In genomic region chr7:2540133-2540532, GRCh38 we compare ENCODE assay signal across 18 cellular contexts. TPM values are rescaled to one million over a fixed set of nuclear protein-coding genes. Genes with fewer than 3 reads are reported as not detected.
DNase-seq lines count a peak whose midpoint lies in the region; ATAC-seq, FAIRE-seq and TF ChIP-seq lines count a peak whose summit lies in the region.
"Had no signal": no experiment of that assay in that cellular context is flagged by ENCODE, and none has a peak within 500 bp of the region (broad histone marks: within the 10 kb centered on the region; RNA-seq: fewer than 3 reads in every experiment).

No MANE protein-coding gene starts in this region.

- in situ Hi-C loops in K562 (cut with MboI): no loop called here
- in situ Hi-C loops in transverse colon (cut with MboI; ENCODE audit: low pct_ligation_motif_present in 1 of 4, low pct_unique_long_range_greater_than_20kb in 1 of 4, low sequenced_read_pairs in 3 of 4): no loop called here

- no peaks in the 10 kb centered on the region for H4K20me1 ChIP-seq in K562 (replicated peaks; ENCODE audit: control insufficient read depth, insufficient read depth, low read length)

- H3K9me3 ChIP-seq in right atrium auricular region (no peaks in the 10 kb centered on the region), K562 (replicated peaks; ENCODE audit: control insufficient read depth, insufficient read depth, low read depth, low read length) (no peaks in the 10 kb centered on the region), kidney (ENCODE audit: control insufficient read depth in 1 of 2, low read length in 2 of 2) (no peaks in the 10 kb centered on the region), transverse colon (no peaks in the 10 kb centered on the region)

- no peak overlapping the region for H3K4me2 ChIP-seq in K562 (ENCODE audit: insufficient read depth, low read length)

- FAIRE-seq in K562 (lab: Jason Lieb, UNC): no peak
- no peak for FAIRE-seq in kidney (lab: Jason Lieb, UNC)
- FAIRE-seq: GM12878, GM18507, H54 had no signal

- H3K4me3 ChIP-seq in right atrium auricular region: no peak overlapping the region
- no peak overlapping the region for H3K4me3 ChIP-seq in K562
- no peak overlapping the region for H3K4me3 ChIP-seq in kidney (ENCODE audit: low read length in 2 of 2)
- no peak overlapping the region for H3K4me3 ChIP-seq in transverse colon
- H3K4me3 ChIP-seq: GM12878, GM23248 had no signal

- no TSS peak for BruUV-seq in K562 (replicated peaks; lab: Mats Ljungman, UMichigan)

- TF ChIP-seq POLR2A in K562 (conservative IDR thresholded peaks at IDR 0.05) (no peak), transverse colon (IDR thresholded peaks at IDR 0.05) (no peak)

- H3K27ac ChIP-seq in right atrium auricular region: no peak overlapping the region
- no peak overlapping the region for H3K27ac ChIP-seq in K562 (ENCODE audit: extremely low read depth, low read depth, low read length)
- no peak overlapping the region for H3K27ac ChIP-seq in kidney (ENCODE audit: low read depth in 2 of 2, low read length in 2 of 2)
- H3K27ac ChIP-seq in transverse colon: no peak overlapping the region
- H3K27ac ChIP-seq: GM23248 had no signal

- H3K79me2 ChIP-seq in K562 (ENCODE audit: control insufficient read depth, insufficient read depth, low read length): no peaks in the 10 kb centered on the region

- CTCF ChIA-PET in K562 (lab: Yijun Ruan, JAX; ENCODE audit: low intra/inter-chr PET ratio): no interaction called here

- TF ChIP-seq CTCF in right atrium auricular region (IDR thresholded peaks at IDR 0.05): no peak
- no peak for TF ChIP-seq CTCF in K562 (IDR thresholded peaks at IDR 0.05 in 2 of 3, conservative IDR thresholded peaks at IDR 0.05 in 1 of 3; ENCODE audit: insufficient read depth in 2 of 3, low read depth in 1 of 3, low read length in 3 of 3)
- TF ChIP-seq CTCF in kidney (IDR thresholded peaks at IDR 0.05; ENCODE audit: borderline replicate concordance, extremely low read depth, insufficient read depth): no peak
- no peak for TF ChIP-seq CTCF in transverse colon (IDR thresholded peaks at IDR 0.05)

- peak; percentile 17 for DNase-seq in left ventricle myocardium superior
- no peak for DNase-seq in right atrium auricular region (ENCODE audit: low spot score)
- no peak for DNase-seq in K562 (ENCODE audit: extremely low read depth in 1 of 4, low spot score in 3 of 4)
- peak; percentile 32 for DNase-seq in kidney
- DNase-seq in transverse colon: peak; percentile 2
- DNase-seq in ecto neural progenitor cell (ENCODE audit: low spot score): no peak
- DNase-seq in NK-92 (lab: John Stamatoyannopoulos, UW; ENCODE audit: unreplicated experiment): no peak
- DNase-seq: ACHN; C1 segment of cervical spinal cord; Calu3; CD4-positive, alpha-beta T cell; DMS79; GM23248 had no signal

- no peak for TF ChIP-seq RAD21 in K562 (CRISPR knock-in tag; conservative IDR thresholded peaks at IDR 0.05 in 1 of 2, IDR thresholded peaks at IDR 0.05 in 1 of 2)

- H3K9ac ChIP-seq in K562 (ENCODE audit: insufficient read depth in 1 of 2, low read depth in 2 of 2, low read length in 2 of 2) (no peak overlapping the region), kidney (ENCODE audit: low read length in 2 of 2) (no peak overlapping the region)
- H3K9ac ChIP-seq: GM23248 had no signal

- WGBS in K562 (ENCODE audit: insufficient coverage, low coverage, missing lambda C conversion rate): 94% methylated on average over 7 of the region's 7 CpGs
- WGBS in transverse colon (ENCODE audit: low coverage in 1 of 2), 2 donors: 92 to 100% methylated on average over 1 to 7 of the region's 7 CpGs

- no peak for ATAC-seq in left ventricle myocardium superior
- no peak for ATAC-seq in K562
- ATAC-seq in GM18870 (IDR thresholded peaks at IDR 0.05; ENCODE audit: unreplicated experiment): no peak
- ATAC-seq: GM12878, HCT116 had no signal

- POLR2A ChIA-PET in K562 (lab: Yijun Ruan, JAX): interaction anchor here (0.9 to 1.2 kb wide), 2 partner anchors 14 to 16 kb away, joined by 3 to 4 read pairs; partner anchors contain the start of gene BRAT1

- intact Hi-C loops in left ventricle myocardium superior (cut with micrococcal nuclease) (no loop called here), K562 (cut with micrococcal nuclease) (no loop called here), kidney (cut with DNase I) (no loop called here), transverse colon (cut with DNase I; ENCODE audit: low total_unique reads) (no loop called here)

- TF ChIP-seq EP300 in K562 (IDR thresholded peaks at IDR 0.05; ENCODE audit: low read length): no peak
- TF ChIP-seq EP300 in transverse colon (IDR thresholded peaks at IDR 0.05; ENCODE audit: low read depth): no peak

- no peaks in the 10 kb centered on the region for H3K9me1 ChIP-seq in K562 (ENCODE audit: control insufficient read depth, insufficient read depth, low read length)

- H3K36me3 ChIP-seq in right atrium auricular region (peaks cover 70% of the 10 kb centered on the region), K562 (ENCODE audit: control insufficient read depth, insufficient read depth, low read length) (peaks cover 74% of the 10 kb centered on the region; the same call in 1 of the 3 replicates), kidney (ENCODE audit: control insufficient read depth in 1 of 2, insufficient read depth in 2 of 2, low read length in 2 of 2) (peaks cover 3 to 6% of the 10 kb centered on the region in 2 donors), transverse colon (peaks cover 0 to 24% (median 9%) of the 10 kb centered on the region in 4 donors)

- H3K27me3 ChIP-seq in right atrium auricular region (no peaks in the 10 kb centered on the region), K562 (ENCODE audit: control insufficient read depth in 2 of 2, insufficient read depth in 2 of 2, low read length in 2 of 2) (no peaks in the 10 kb centered on the region), transverse colon (no peaks in the 10 kb centered on the region)

- H2AFZ ChIP-seq in K562 (ENCODE audit: low read depth, low read length): no peak overlapping the region
- H2AFZ ChIP-seq: GM23248 had no signal

- no peaks in the 10 kb centered on the region for H3K4me1 ChIP-seq in right atrium auricular region
- H3K4me1 ChIP-seq in K562 (replicated peaks in 1 of 2; ENCODE audit: control insufficient read depth in 2 of 2, insufficient read depth in 2 of 2, low read length in 2 of 2): peaks cover 0 to 19% of the 10 kb centered on the region in 2 experiments; a peak in 1 of 5 replicates
- H3K4me1 ChIP-seq in kidney (ENCODE audit: control insufficient read depth in 1 of 2, insufficient read depth in 1 of 2, low read depth in 1 of 2, low read length in 2 of 2): no peaks in the 10 kb centered on the region
- peaks cover 0 to 3% (median 0%) of the 10 kb centered on the region in 4 donors for H3K4me1 ChIP-seq in transverse colon

RNA-seq across cellular contexts. Expression of gene BRAT1, which starts 15.2 kb away (rescaled TPM):
- 16.5 TPM for total RNA-seq in left ventricle myocardium superior
- 10 to 100 TPM; 20.9 to 24.6 TPM for total RNA-seq in right atrium auricular region
- 18.7 and 76.7 TPM in 2 replicates for total RNA-seq in K562 (2011; cell fraction: chromatin; rRNA removed; ENCODE audit: low replicate concordance)
- total RNA-seq in K562 (2011; cell fraction: nucleolus; rRNA removed): 75.9 and 80.0 TPM in 2 replicates
- 35.8 and 37.1 TPM in 2 replicates for total RNA-seq in K562 (2011; cell fraction: nucleoplasm; rRNA removed)
- 48.2 and 53.8 TPM in 2 replicates for total RNA-seq in K562 (2014; rRNA removed)
- 1.9 and 3.7 TPM in 2 replicates for total RNA-seq in K562 (2014; rRNA removed; fragmentation: Illumina TruSeq; extraction: Trizol)
- 14.6 and 17.4 TPM in 2 replicates for total RNA-seq in K562 (2015; rRNA removed; fragmentation: Illumina TruSeq; extraction: Trizol)
- total RNA-seq in K562 (2021): 49.6 and 49.8 TPM in 2 replicates
- polyA plus RNA-seq in K562 (2011; rRNA removed): 10.5 and 23.7 TPM in 2 replicates
- polyA plus RNA-seq in K562 (2011; cell fraction: cytosol; rRNA removed): 14.1 and 48.2 TPM in 2 replicates
- 84.7 and 142 TPM in 2 replicates for polyA plus RNA-seq in K562 (2011; cell fraction: nucleus; rRNA removed)
- 37.7 and 38.8 TPM in 2 replicates for polyA plus RNA-seq in K562 (2012)
- 5.8 and 20.3 TPM in 2 replicates for polyA plus RNA-seq in K562 (2014; fragmentation: Illumina TruSeq; extraction: Trizol)
- polyA plus RNA-seq in K562 (2014; fragmentation: Nextera tagmentation; extraction: Ambion mirVana): under 1 TPM; 0.13 to 0.31 TPM
- polyA plus RNA-seq in K562 (2014; rRNA removed): 35.3 and 39.1 TPM in 2 replicates
- 3.2 and 7.4 TPM in 2 replicates for polyA minus RNA-seq in K562 (2011; rRNA and poly(A)+ RNA removed)
- polyA minus RNA-seq in K562 (2011; cell fraction: cytosol; rRNA and poly(A)+ RNA removed): 27.3 and 27.9 TPM in 2 replicates
- 22.2 and 25.0 TPM in 2 replicates for polyA minus RNA-seq in K562 (2011; cell fraction: nucleus; rRNA and poly(A)+ RNA removed)
- 23.7 TPM for total RNA-seq in kidney
- 18.7 TPM for polyA plus RNA-seq in kidney (ENCODE audit: insufficient read depth, low read depth, low replicate concordance)
- total RNA-seq in transverse colon: 100 to 1,000 TPM in 1 of 4 donors, 10 to 100 TPM in 3; 31.7 to 120 (median 40.4) TPM

RNA-seq across cellular contexts. Expression of gene IQCE, which starts 18.6 kb away (rescaled TPM):
- total RNA-seq in left ventricle myocardium superior (11.9 TPM), right atrium auricular region (1 to 10 TPM; 6.6 to 9.1 TPM), K562 (2014; rRNA removed) (7.2 and 8.5 TPM in 2 replicates), K562 (2014; rRNA removed; fragmentation: Illumina TruSeq; extraction: Trizol) (1.7 and 3.5 TPM in 2 replicates), K562 (2015; rRNA removed; fragmentation: Illumina TruSeq; extraction: Trizol) (3.7 and 4.2 TPM in 2 replicates), K562 (2021) (7.8 and 8.7 TPM in 2 replicates), kidney (27.8 TPM), transverse colon (100 to 1,000 TPM in 1 of 4 donors, 10 to 100 TPM in 3; 27.2 to 187 (median 55.5) TPM)
- 26.8 and 52.1 TPM in 2 replicates for total RNA-seq in K562 (2011; cell fraction: chromatin; rRNA removed; ENCODE audit: low replicate concordance)
- total RNA-seq in K562 (2011; cell fraction: nucleolus; rRNA removed): 20.3 and 21.5 TPM in 2 replicates
- 22.9 and 30.8 TPM in 2 replicates for total RNA-seq in K562 (2011; cell fraction: nucleoplasm; rRNA removed)
- polyA plus RNA-seq in K562 (2011; rRNA removed) (3.2 and 5.0 TPM in 2 replicates), K562 (2014; fragmentation: Illumina TruSeq; extraction: Trizol) (4.4 and 6.5 TPM in 2 replicates), K562 (2014; fragmentation: Nextera tagmentation; extraction: Ambion mirVana) (under 1 TPM; 0.18 to 0.28 TPM), K562 (2014; rRNA removed) (5.1 and 6.1 TPM in 2 replicates), kidney (ENCODE audit: insufficient read depth, low read depth, low replicate concordance) (6.1 TPM)
- 2.3 and 3.0 TPM in 2 replicates for polyA plus RNA-seq in K562 (2011; cell fraction: cytosol; rRNA removed)
- 12.8 and 18.1 TPM in 2 replicates for polyA plus RNA-seq in K562 (2011; cell fraction: nucleus; rRNA removed)
- polyA plus RNA-seq in K562 (2012): 5.3 and 7.0 TPM in 2 replicates
- 3.7 and 4.7 TPM in 2 replicates for polyA minus RNA-seq in K562 (2011; rRNA and poly(A)+ RNA removed)
- 3.9 and 4.8 TPM in 2 replicates for polyA minus RNA-seq in K562 (2011; cell fraction: cytosol; rRNA and poly(A)+ RNA removed)
- polyA minus RNA-seq in K562 (2011; cell fraction: nucleus; rRNA and poly(A)+ RNA removed): 5.5 and 5.9 TPM in 2 replicates

RNA-seq across cellular contexts. Expression of gene LFNG, which starts 20.6 kb away (rescaled TPM):
- total RNA-seq in left ventricle myocardium superior (6.4 TPM), right atrium auricular region (1 to 10 TPM; 3.8 to 4.3 TPM), K562 (2014; rRNA removed) (0.49 and 0.73 TPM in 2 replicates), K562 (2014; rRNA removed; fragmentation: Illumina TruSeq; extraction: Trizol) (0.18 and 0.22 TPM in 2 replicates), K562 (2015; rRNA removed; fragmentation: Illumina TruSeq; extraction: Trizol) (0.25 and 0.30 TPM in 2 replicates), K562 (2021) (0.81 and 0.89 TPM in 2 replicates), kidney (18.4 TPM), transverse colon (100 to 1,000 TPM in 2 of 4 donors, 10 to 100 TPM in 2; 17.9 to 162 (median 80.6) TPM)
- 0.76 and 4.3 TPM in 2 replicates for total RNA-seq in K562 (2011; cell fraction: chromatin; rRNA removed; ENCODE audit: low replicate concordance)
- 3.6 and 4.7 TPM in 2 replicates for total RNA-seq in K562 (2011; cell fraction: nucleolus; rRNA removed)
- total RNA-seq in K562 (2011; cell fraction: nucleoplasm; rRNA removed): 2.0 and 2.1 TPM in 2 replicates
- polyA plus RNA-seq in K562 (2011; rRNA removed) (0.86 and 1.2 TPM in 2 replicates), K562 (2014; fragmentation: Illumina TruSeq; extraction: Trizol) (0.24 and 0.39 TPM in 2 replicates), K562 (2014; fragmentation: Nextera tagmentation; extraction: Ambion mirVana) (under 1 TPM in 1 of 2 experiments, not detected in 1; 0.03 TPM), K562 (2014; rRNA removed) (0.25 and 0.28 TPM in 2 replicates), kidney (ENCODE audit: insufficient read depth, low read depth, low replicate concordance) (5.0 TPM)
- polyA plus RNA-seq in K562 (2011; cell fraction: cytosol; rRNA removed): 1.4 and 2.5 TPM in 2 replicates
- polyA plus RNA-seq in K562 (2011; cell fraction: nucleus; rRNA removed): 4.7 and 6.5 TPM in 2 replicates
- 0.43 and 0.47 TPM in 2 replicates for polyA plus RNA-seq in K562 (2012)
- polyA minus RNA-seq in K562 (2011; rRNA and poly(A)+ RNA removed): 0.45 and 0.49 TPM in 2 replicates
- 0.91 and 1.0 TPM in 2 replicates for polyA minus RNA-seq in K562 (2011; cell fraction: cytosol; rRNA and poly(A)+ RNA removed)
- polyA minus RNA-seq in K562 (2011; cell fraction: nucleus; rRNA and poly(A)+ RNA removed): 3.6 and 3.8 TPM in 2 replicates

Comparison
In these comparisons a context has a peak if more than half of its experiments do, and no peak if none do; other contexts are left out.
1. DNase-seq: peak in left ventricle myocardium superior (single experiment), kidney (single experiment) and transverse colon (single experiment); none in right atrium auricular region (single experiment), K562 (0 of 4), ecto neural progenitor cell (single experiment) and NK-92 (single experiment).